Comparison of ENCODE assay signal across 8 cellular contexts in genomic region chr5:181243020-181243520, GRCh38. TPM values are rescaled to one million over a fixed set of nuclear protein-coding genes. Genes with fewer than 3 reads are reported as not detected.
DNase-seq lines count a peak whose midpoint lies in the region; ATAC-seq and TF ChIP-seq lines count a peak whose summit lies in the region.

No MANE protein-coding gene starts in this region.

- no peaks in the 10 kb centered on the region for H3K9me3 ChIP-seq in iPS-18c (ENCODE audit: control insufficient read depth, insufficient read depth, low read length)

- H3K4me1 Mint-ChIP-seq in activated T-helper 17 cell treated with anti-CD3 and anti-CD28 coated beads, Interleukin-2, amount 50 U/mL, for 72 hours: peaks cover 33% of the 10 kb centered on the region
- H3K4me1 Mint-ChIP-seq in stimulated activated memory B cell treated with anti-CD40 and anti-IgM and Interleukin-4, amounts not matched to agents 10 μg/mL and 1 μg/mL and 100 μg/mL, for 72 hours: peaks cover 73% of the 10 kb centered on the region

- ATAC-seq in activated T-helper 17 cell treated with anti-CD3 and anti-CD28 coated beads, Interleukin-2, amount 50 U/mL, for 72 hours (replicated peaks): no peak
- ATAC-seq in stimulated activated memory B cell treated with anti-CD40 and anti-IgM and Interleukin-4, amounts not matched to agents 10 μg/mL and 1 μg/mL and 100 μg/mL, for 72 hours: no peak
- ATAC-seq in GM21619 (IDR thresholded peaks at IDR 0.05; ENCODE audit: unreplicated experiment): no peak
- ATAC-seq in HG02970 (IDR thresholded peaks at IDR 0.05; ENCODE audit: low FRiP score, unreplicated experiment): no peak
- ATAC-seq in HG03565 (IDR thresholded peaks at IDR 0.05; ENCODE audit: unreplicated experiment): no peak

- no peaks in the 10 kb centered on the region for H3K9me3 Mint-ChIP-seq in activated T-helper 17 cell treated with anti-CD3 and anti-CD28 coated beads, Interleukin-2, amount 50 U/mL, for 72 hours
- no peaks in the 10 kb centered on the region for H3K9me3 Mint-ChIP-seq in stimulated activated memory B cell treated with anti-CD40 and anti-IgM and Interleukin-4, amounts not matched to agents 10 μg/mL and 1 μg/mL and 100 μg/mL, for 72 hours

- H3K27me3 Mint-ChIP-seq in activated T-helper 17 cell treated with anti-CD3 and anti-CD28 coated beads, Interleukin-2, amount 50 U/mL, for 72 hours: no peaks in the 10 kb centered on the region
- H3K27me3 Mint-ChIP-seq in stimulated activated memory B cell treated with anti-CD40 and anti-IgM and Interleukin-4, amounts not matched to agents 10 μg/mL and 1 μg/mL and 100 μg/mL, for 72 hours: no peaks in the 10 kb centered on the region

- H3K4me3 ChIP-seq in HFF-Myc (replicated peaks; ENCODE audit: low read depth, low read length) (peak overlapping the region; percentile 75), iPS-18c (ENCODE audit: insufficient read depth, low read depth, low read length) (peak overlapping the region; percentile 98)

- H3K4me3 Mint-ChIP-seq in activated T-helper 17 cell treated with anti-CD3 and anti-CD28 coated beads, Interleukin-2, amount 50 U/mL, for 72 hours: peak overlapping the region; percentile 85
- peak overlapping the region; percentile 100 for H3K4me3 Mint-ChIP-seq in stimulated activated memory B cell treated with anti-CD40 and anti-IgM and Interleukin-4, amounts not matched to agents 10 μg/mL and 1 μg/mL and 100 μg/mL, for 72 hours

- no peak for TF ChIP-seq CTCF in HFF-Myc (IDR thresholded peaks at IDR 0.05; ENCODE audit: low read depth, low read length, missing control alignments)

- DNase-seq in HFF-Myc (ENCODE audit: extremely low read depth, low read depth) (no peak), foreskin melanocyte (no peak)

- peak overlapping the region; percentile 99 for H3K27ac Mint-ChIP-seq in activated T-helper 17 cell treated with anti-CD3 and anti-CD28 coated beads, Interleukin-2, amount 50 U/mL, for 72 hours
- H3K27ac Mint-ChIP-seq in stimulated activated memory B cell treated with anti-CD40 and anti-IgM and Interleukin-4, amounts not matched to agents 10 μg/mL and 1 μg/mL and 100 μg/mL, for 72 hours: peak overlapping the region; percentile 100

- H3K36me3 Mint-ChIP-seq in activated T-helper 17 cell treated with anti-CD3 and anti-CD28 coated beads, Interleukin-2, amount 50 U/mL, for 72 hours (ENCODE audit: low read depth): peaks cover 80% of the 10 kb centered on the region
- H3K36me3 Mint-ChIP-seq in stimulated activated memory B cell treated with anti-CD40 and anti-IgM and Interleukin-4, amounts not matched to agents 10 μg/mL and 1 μg/mL and 100 μg/mL, for 72 hours: peaks cover 55% of the 10 kb centered on the region

RNA-seq across cellular contexts. Expression of gene RACK1, which starts 0.6 kb away (rescaled TPM):
- total RNA-seq in activated T-helper 17 cell treated with anti-CD3 and anti-CD28 coated beads, Interleukin-2, amount 50 U/mL, for 72 hours: 1,000 to 10,000 TPM; 2,150 to 2,706 TPM

RNA-seq across cellular contexts. Expression of gene TRIM52, which starts 17.9 kb away (rescaled TPM):
- total RNA-seq in activated T-helper 17 cell treated with anti-CD3 and anti-CD28 coated beads, Interleukin-2, amount 50 U/mL, for 72 hours: 10 to 100 TPM; 14.3 to 19.4 TPM

RNA-seq across cellular contexts. Expression of gene TRIM41, which starts 20.0 kb away (rescaled TPM):
- 10 to 100 TPM; 27.1 to 30.8 TPM for total RNA-seq in activated T-helper 17 cell treated with anti-CD3 and anti-CD28 coated beads, Interleukin-2, amount 50 U/mL, for 72 hours

RNA-seq across cellular contexts. Expression of gene TRIM7, which starts 38.1 kb away (rescaled TPM):
- total RNA-seq in activated T-helper 17 cell treated with anti-CD3 and anti-CD28 coated beads, Interleukin-2, amount 50 U/mL, for 72 hours: 1 to 10 TPM; 2.7 to 5.9 TPM
